Comparison of ENCODE assay signal across 8 cellular contexts in the genomic region with DNA sequence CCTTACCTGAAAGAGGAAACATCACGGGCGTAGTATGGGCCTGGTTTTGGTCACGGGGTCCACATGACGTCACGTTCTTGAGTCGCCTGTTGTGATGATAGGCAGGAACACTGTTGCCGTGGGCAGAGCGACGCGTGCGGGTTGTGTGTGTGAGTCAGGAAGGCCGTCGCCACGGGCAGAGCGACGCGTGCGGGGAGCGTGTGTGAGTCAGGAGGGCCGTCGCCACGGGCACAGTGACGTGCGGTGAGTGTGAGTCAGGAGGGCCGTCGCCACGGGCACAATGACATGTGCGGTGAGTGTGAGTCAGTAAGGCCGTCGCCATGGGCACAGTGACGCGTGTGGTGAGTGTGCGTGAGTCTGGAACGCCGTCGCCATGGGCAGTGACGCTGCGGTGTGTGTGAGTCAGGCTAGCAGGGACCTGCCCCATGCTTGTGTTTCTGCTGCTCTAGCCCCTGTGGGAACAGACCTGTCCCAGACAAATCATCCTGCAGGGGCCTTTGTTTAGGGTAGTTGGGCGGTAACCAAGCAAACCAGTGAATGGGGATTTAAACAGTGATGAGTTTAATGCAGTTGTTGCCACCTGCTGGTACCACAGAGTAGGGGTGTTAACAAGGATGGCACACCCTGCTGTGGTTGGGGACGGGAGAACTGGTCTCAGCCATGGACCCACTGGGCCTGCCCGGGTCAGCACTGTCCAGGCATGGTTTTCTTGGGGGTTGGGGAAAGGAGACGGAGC. TPM values are rescaled to one million over a fixed set of nuclear protein-coding genes. Genes with fewer than 3 reads are reported as not detected.
DNase-seq lines count a peak whose midpoint lies in the region; ATAC-seq, FAIRE-seq and TF ChIP-seq lines count a peak whose summit lies in the region.

No MANE protein-coding gene starts in this region.

- H3K9me1 ChIP-seq in keratinocyte (ENCODE audit: control insufficient read depth, extremely low read depth, insufficient read depth, low read length), result no peaks in the 10 kb centered on the region

- H3K4me1 ChIP-seq in PC-3 (ENCODE audit: insufficient read depth, low read length), result peaks cover 33% of the 10 kb centered on the region
- H3K4me1 ChIP-seq in keratinocyte (ENCODE audit: control insufficient read depth, extremely low read depth, insufficient read depth, low read length), result peaks cover 23% of the 10 kb centered on the region

- DNase-seq in EH (ENCODE audit: low read depth) (peak; percentile 75), PC-3 (peak; percentile 99), keratinocyte (ENCODE audit: low read depth, low spot score) (peak; percentile 100), germinal center (ENCODE audit: low spot score) (no peak), NCI-H1092 treated with DMSO at 0.1 percent for 48 hours (lab: John Stamatoyannopoulos, UW) (no peak), SKM-1 treated with dmso at 0.1 percent for 144 hours (lab: John Stamatoyannopoulos, UW; ENCODE audit: unreplicated experiment) (no peak)
- peak; percentile 44 to 76 for DNase-seq in activated T-helper 1 cell treated with anti-CD3 and anti-CD28 coated beads, Interleukin-2, amount 50 U/mL, for 16 hours (ENCODE audit: low read depth in 1 of 2, low spot score in 1 of 2)
- DNase-seq in stimulated activated CD8-positive, alpha-beta memory T cell treated with anti-CD3 and anti-CD28 coated beads, Interleukin-15, amount 100 ng/mL, for 48 hours (ENCODE audit: low read depth in 2 of 2), result peak; percentile 70 to 82

- H3F3A ChIP-seq in PC-3 (ENCODE audit: low read length, unreplicated experiment), result peaks cover 9% of the 10 kb centered on the region

- FAIRE-seq in keratinocyte (lab: Jason Lieb, UNC), result peak; percentile 92

- intact Hi-C loops in PC-3 (cut with micrococcal nuclease), result loop anchor here (5.0 kb wide), 1 partner anchor 200 kb away; a partner anchor contains a TSS

- CTCF ChIA-PET in PC-3 (lab: Charles Lee), result no interaction called here

- H3K4me3 ChIP-seq in PC-3 (ENCODE audit: low read length) (no peak overlapping the region; the same call in 1 of the 2 replicates), keratinocyte (ENCODE audit: control insufficient read depth in 2 of 3, extremely low read depth in 1 of 3, insufficient read depth in 2 of 3, low read depth in 1 of 3, low read length in 3 of 3) (peak overlapping the region in 1 of 3 experiments; percentile 0)

- peaks cover 59% of the 10 kb centered on the region for H3K36me3 ChIP-seq in PC-3 (ENCODE audit: low read depth, low read length)
- H3K36me3 ChIP-seq in keratinocyte (ENCODE audit: control insufficient read depth in 2 of 2, extremely low read depth in 1 of 2, insufficient read depth in 2 of 2, low read length in 2 of 2), result peaks cover 1 to 35% of the 10 kb centered on the region in 2 experiments

- peak; percentile 93 for ATAC-seq in PC-3

- H3K9me2 ChIP-seq in PC-3 (replicated peaks; ENCODE audit: low read length), result no peaks in the 10 kb centered on the region

- no peaks in the 10 kb centered on the region for H3K27me3 ChIP-seq in PC-3 (ENCODE audit: low read length)
- no peaks in the 10 kb centered on the region for H3K27me3 ChIP-seq in keratinocyte (ENCODE audit: control insufficient read depth, extremely low read depth, insufficient read depth, low read length)

- H3K9me3 ChIP-seq in PC-3 (ENCODE audit: low read length) (no peaks in the 10 kb centered on the region), keratinocyte (ENCODE audit: control insufficient read depth, low read depth, low read length) (no peaks in the 10 kb centered on the region)

- H4K20me1 ChIP-seq in PC-3 (ENCODE audit: low read length), result no peaks in the 10 kb centered on the region
- H4K20me1 ChIP-seq in keratinocyte (ENCODE audit: control insufficient read depth, extremely low read depth, insufficient read depth, low read length), result peaks cover 3% of the 10 kb centered on the region

- peak overlapping the region; percentile 64 for H3K4me2 ChIP-seq in PC-3 (ENCODE audit: low read length)
- peak overlapping the region; percentile 59 for H3K4me2 ChIP-seq in keratinocyte (ENCODE audit: control insufficient read depth, extremely low read depth, insufficient read depth, low read depth, low read length)

- H3K79me2 ChIP-seq in PC-3 (ENCODE audit: low read length) (peaks cover 15% of the 10 kb centered on the region), keratinocyte (ENCODE audit: control insufficient read depth, insufficient read depth, low read length) (no peaks in the 10 kb centered on the region)

- BruUV-seq in PC-3 (replicated peaks; lab: Mats Ljungman, UMichigan), result no TSS peak

- TF ChIP-seq CTCF in PC-3 (conservative IDR thresholded peaks at IDR 0.05; ENCODE audit: low read depth, low read length) (peak; percentile 78), keratinocyte (optimal IDR thresholded peaks at IDR 0.05 in 1 of 3, IDR thresholded peaks at IDR 0.05 in 1 of 3, conservative IDR thresholded peaks at IDR 0.05 in 1 of 3; ENCODE audit: extremely low read depth in 1 of 3, insufficient read depth in 2 of 3, low read length in 3 of 3) (peak in 2 of 3 experiments; percentile 51 to 75)

- H3K27ac ChIP-seq in PC-3 (ENCODE audit: low read length) (peak overlapping the region; percentile 97), keratinocyte (ENCODE audit: control insufficient read depth, insufficient read depth, low read length) (peak overlapping the region; percentile 93)

- H2AFZ ChIP-seq in PC-3 (ENCODE audit: low read length), result no peak overlapping the region
- no peak overlapping the region for H2AFZ ChIP-seq in keratinocyte (ENCODE audit: control insufficient read depth, low read length)

- dilution Hi-C loops in keratinocyte (cut with MboI; ENCODE audit: extremely low pct_ligation_motif_present, low sequenced_read_pairs), result no loop called here

- H3K9ac ChIP-seq in PC-3 (ENCODE audit: low read length) (peak overlapping the region; percentile 79), keratinocyte (ENCODE audit: control insufficient read depth, extremely low read depth, insufficient read depth, low read length) (peak overlapping the region; percentile 77)

- POLR2A ChIA-PET in PC-3 (lab: Charles Lee; ENCODE audit: unreplicated experiment), result no interaction called here

RNA-seq across cellular contexts. Expression of a gene that starts 19.8 kb away (rescaled TPM):
- 56.4 and 69.0 TPM in 2 replicates for total RNA-seq in PC-3 (2014; rRNA removed)
- 11.2 to 37.8 TPM (median 26.1 TPM) in 3 replicates for polyA plus RNA-seq in keratinocyte
- polyA plus RNA-seq in keratinocyte (2011; ENCODE audit: low read depth), result 3.0 TPM
- polyA plus RNA-seq in keratinocyte (2011; cell fraction: cytosol; rRNA removed), result 12.7 and 17.9 TPM in 2 replicates
- polyA plus RNA-seq in keratinocyte (2011; cell fraction: nucleus; rRNA removed), result 9.1 and 9.9 TPM in 2 replicates
- polyA plus RNA-seq in keratinocyte (2012; ENCODE audit: low replicate concordance), result 2.2 and 18.4 TPM in 2 replicates
- polyA minus RNA-seq in keratinocyte, result 4.9 to 21.9 TPM (median 18.1 TPM) in 3 replicates
- polyA minus RNA-seq in keratinocyte (2011; cell fraction: cytosol; rRNA and poly(A)+ RNA removed), result 11.7 TPM
- polyA minus RNA-seq in keratinocyte (2011; cell fraction: nucleus; rRNA and poly(A)+ RNA removed), result 3.3 and 5.6 TPM in 2 replicates

RNA-seq across cellular contexts. Expression of a gene that starts 19.9 kb away (rescaled TPM):
- 50.4 and 64.7 TPM in 2 replicates for total RNA-seq in PC-3 (2014; rRNA removed)
- 9.0 to 14.4 TPM (median 10.1 TPM) in 3 replicates for polyA plus RNA-seq in keratinocyte
- polyA plus RNA-seq in keratinocyte (2011; ENCODE audit: low read depth), result 25.4 TPM
- 8.2 and 10.6 TPM in 2 replicates for polyA plus RNA-seq in keratinocyte (2011; cell fraction: cytosol; rRNA removed)
- polyA plus RNA-seq in keratinocyte (2011; cell fraction: nucleus; rRNA removed), result 35.2 and 40.1 TPM in 2 replicates
- polyA plus RNA-seq in keratinocyte (2012; ENCODE audit: low replicate concordance), result 16.6 and 25.9 TPM in 2 replicates
- polyA minus RNA-seq in keratinocyte, result 11.6 to 27.1 TPM (median 16.7 TPM) in 3 replicates
- polyA minus RNA-seq in keratinocyte (2011; cell fraction: cytosol; rRNA and poly(A)+ RNA removed), result 8.4 TPM
- polyA minus RNA-seq in keratinocyte (2011; cell fraction: nucleus; rRNA and poly(A)+ RNA removed), result 14.4 and 24.0 TPM in 2 replicates

Comparison
In these comparisons a context has a peak if more than half of its experiments do, and no peak if none do; other contexts are left out.
1. DNase-seq: peak in EH (single experiment), PC-3 (single experiment), activated T-helper 1 cell treated with anti-CD3 and anti-CD28 coated beads, Interleukin-2, amount 50 U/mL, for 16 hours (2 of 2), keratinocyte (single experiment) and stimulated activated CD8-positive, alpha-beta memory T cell treated with anti-CD3 and anti-CD28 coated beads, Interleukin-15, amount 100 ng/mL, for 48 hours (2 of 2); none in germinal center (single experiment), NCI-H1092 treated with DMSO at 0.1 percent for 48 hours (single experiment) and SKM-1 treated with dmso at 0.1 percent for 144 hours (single experiment).